ENCODE assay signal across 11 cellular contexts in the genomic region with DNA sequence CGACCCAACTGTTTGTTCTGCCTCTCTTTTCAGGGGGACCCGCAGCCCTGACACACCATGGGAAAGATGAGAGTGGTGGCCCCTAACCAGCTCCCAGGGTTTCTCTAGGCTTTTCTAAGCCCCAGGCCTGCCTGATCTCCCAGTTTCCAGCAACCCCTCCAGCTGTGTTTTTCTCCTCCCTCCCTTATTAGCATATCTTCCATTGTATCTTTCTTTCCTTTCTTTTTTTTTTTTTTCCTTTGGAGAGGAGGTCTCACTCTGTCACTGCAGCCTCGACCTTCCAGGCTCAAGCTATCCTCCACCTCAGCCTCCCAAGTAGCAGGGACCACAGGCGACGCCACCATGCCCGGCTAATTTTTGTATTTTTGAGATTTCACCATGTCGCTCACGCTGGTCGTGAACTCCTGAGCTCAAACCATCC. TPM values are rescaled to one million over a fixed set of nuclear protein-coding genes. Genes with fewer than 3 reads are reported as not detected.
DNase-seq lines count a peak whose midpoint lies in the region; ATAC-seq and TF ChIP-seq lines count a peak whose summit lies in the region.
"Had no signal": no experiment of that assay in that cellular context is flagged by ENCODE, and none has a peak within 500 bp of the region (broad histone marks: within the 10 kb centered on the region; RNA-seq: fewer than 3 reads in every experiment).

No MANE protein-coding gene starts in this region.

- DNase-seq in activated T-cell treated with anti-CD3 and anti-CD28 coated beads, Interleukin-2, amount 50 U/mL, for 24 hours: no peak
- DNase-seq in activated T-cell treated with anti-CD3 and anti-CD28 coated beads for 4 hours (no peak), mesenchymal stem cell (no peak), thoracic aorta (ENCODE audit: low spot score) (no peak), NCI-H526 treated with DMSO at 0.1 percent for 48 hours (lab: John Stamatoyannopoulos, UW) (no peak)
- DNase-seq: effector CD4-positive, alpha-beta T cell; NCI-H1105 treated with DMSO at 0.1 percent for 48 hours; SHP77 treated with DMSO at 0.1 percent for 48 hours had no signal

- peak overlapping the region in 1 of 2 experiments; percentile 29 for H3K4ac ChIP-seq in mesenchymal stem cell (ENCODE audit: low read depth in 1 of 2, low read length in 2 of 2)

- no peak overlapping the region for H3K4me2 ChIP-seq in mesenchymal stem cell (ENCODE audit: low read length, poor library complexity, severe bottlenecking)

- no peak overlapping the region for H3K9ac ChIP-seq in mesenchymal stem cell (ENCODE audit: low read length)

- no peaks in the 10 kb centered on the region for H3K79me1 ChIP-seq in mesenchymal stem cell (replicated peaks; ENCODE audit: low read length, poor library complexity, severe bottlenecking)

- H3K27ac ChIP-seq in mesenchymal stem cell (ENCODE audit: low read length, poor library complexity, severe bottlenecking) (no peak overlapping the region), thoracic aorta (peak overlapping the region; percentile 85 to 92)

- H3K4me1 ChIP-seq in mesenchymal stem cell (ENCODE audit: control insufficient read depth, insufficient read depth, low read depth, low read length) (peaks cover 36% of the 10 kb centered on the region), thoracic aorta (ENCODE audit: control insufficient read depth in 1 of 2, low read depth in 2 of 2) (peaks cover 30 to 65% of the 10 kb centered on the region in 2 donors)

- H4K8ac ChIP-seq in mesenchymal stem cell (ENCODE audit: low read length): peak overlapping the region; percentile 45

- peak overlapping the region; percentile 88 for H3K27ac Mint-ChIP-seq in activated T-cell treated with anti-CD3 and anti-CD28 coated beads, Interleukin-2, amount 50 U/mL, for 24 hours
- H3K27ac Mint-ChIP-seq in activated T-helper 17 cell treated with anti-CD3 and anti-CD28 coated beads, Interleukin-2, amount 50 U/mL, for 72 hours: peak overlapping the region; percentile 92

- 92% methylated on average over 9 of the region's 9 CpGs for WGBS in mesenchymal stem cell

- no peak overlapping the region for H3K14ac ChIP-seq in mesenchymal stem cell (ENCODE audit: low read length in 2 of 2)

- no peak for TF ChIP-seq CTCF in thoracic aorta (IDR thresholded peaks at IDR 0.05)

- H2BK5ac ChIP-seq in mesenchymal stem cell (ENCODE audit: low read depth, low read length, poor library complexity, severe bottlenecking): no peak overlapping the region

- H3K27me3 ChIP-seq in mesenchymal stem cell (ENCODE audit: control insufficient read depth in 1 of 2, insufficient read depth in 1 of 2, low read length in 2 of 2) (no peaks in the 10 kb centered on the region), thoracic aorta (replicated peaks; ENCODE audit: insufficient read depth) (no peaks in the 10 kb centered on the region)

- no peak overlapping the region for H2BK120ac ChIP-seq in mesenchymal stem cell (ENCODE audit: low read depth, low read length)

- H3K9me3 Mint-ChIP-seq in activated T-cell treated with anti-CD3 and anti-CD28 coated beads, Interleukin-2, amount 50 U/mL, for 24 hours: no peaks in the 10 kb centered on the region
- no peaks in the 10 kb centered on the region for H3K9me3 Mint-ChIP-seq in activated T-helper 17 cell treated with anti-CD3 and anti-CD28 coated beads, Interleukin-2, amount 50 U/mL, for 72 hours

- H2BK15ac ChIP-seq in mesenchymal stem cell (ENCODE audit: low read depth, poor library complexity, severe bottlenecking): peak overlapping the region; percentile 73

- H2AFZ ChIP-seq in mesenchymal stem cell (ENCODE audit: low read depth, low read length): no peak overlapping the region

- H3K4me1 Mint-ChIP-seq in activated T-cell treated with anti-CD3 and anti-CD28 coated beads, Interleukin-2, amount 50 U/mL, for 24 hours (ENCODE audit: low read depth): peaks cover 61% of the 10 kb centered on the region
- H3K4me1 Mint-ChIP-seq in activated T-helper 17 cell treated with anti-CD3 and anti-CD28 coated beads, Interleukin-2, amount 50 U/mL, for 72 hours: peaks cover 19% of the 10 kb centered on the region

- H4K91ac ChIP-seq in mesenchymal stem cell (ENCODE audit: low read length): no peak overlapping the region

- H3K18ac ChIP-seq in mesenchymal stem cell (ENCODE audit: low read depth in 1 of 2, low read length in 2 of 2): no peak overlapping the region

- H3K27me3 Mint-ChIP-seq in activated T-cell treated with anti-CD3 and anti-CD28 coated beads, Interleukin-2, amount 50 U/mL, for 24 hours: no peaks in the 10 kb centered on the region
- no peaks in the 10 kb centered on the region for H3K27me3 Mint-ChIP-seq in activated T-helper 17 cell treated with anti-CD3 and anti-CD28 coated beads, Interleukin-2, amount 50 U/mL, for 72 hours

- peak overlapping the region; percentile 10 for H2AK5ac ChIP-seq in mesenchymal stem cell (ENCODE audit: low read length, severe bottlenecking)

- no peaks in the 10 kb centered on the region for H3K9me3 ChIP-seq in mesenchymal stem cell (ENCODE audit: control insufficient read depth, low read length)
- no peaks in the 10 kb centered on the region for H3K9me3 ChIP-seq in thoracic aorta

- ATAC-seq in activated T-helper 17 cell treated with anti-CD3 and anti-CD28 coated beads, Interleukin-2, amount 50 U/mL, for 72 hours (replicated peaks): no peak
- ATAC-seq in thoracic aorta (ENCODE audit: insufficient number of reproducible peaks, low FRiP score, low read depth) (no peak), HG03432 (IDR thresholded peaks at IDR 0.05; ENCODE audit: unreplicated experiment) (no peak), HG02981 (IDR thresholded peaks at IDR 0.05; ENCODE audit: unreplicated experiment) (no peak)

- peak overlapping the region; percentile 91 for H3K4me3 Mint-ChIP-seq in activated T-cell treated with anti-CD3 and anti-CD28 coated beads, Interleukin-2, amount 50 U/mL, for 24 hours
- peak overlapping the region; percentile 87 for H3K4me3 Mint-ChIP-seq in activated T-helper 17 cell treated with anti-CD3 and anti-CD28 coated beads, Interleukin-2, amount 50 U/mL, for 72 hours

- H3K36me3 Mint-ChIP-seq in activated T-cell treated with anti-CD3 and anti-CD28 coated beads, Interleukin-2, amount 50 U/mL, for 24 hours (ENCODE audit: low read depth): peaks cover 27% of the 10 kb centered on the region
- H3K36me3 Mint-ChIP-seq in activated T-helper 17 cell treated with anti-CD3 and anti-CD28 coated beads, Interleukin-2, amount 50 U/mL, for 72 hours (ENCODE audit: low read depth): peaks cover 18% of the 10 kb centered on the region

- no peak overlapping the region for H3K23ac ChIP-seq in mesenchymal stem cell (ENCODE audit: low read length in 2 of 2)

- peak overlapping the region; percentile 51 to 70 for H2BK12ac ChIP-seq in mesenchymal stem cell (ENCODE audit: low read length in 2 of 2)

- H3K4me3 ChIP-seq in mesenchymal stem cell (ENCODE audit: insufficient read depth in 1 of 2, low read depth in 1 of 2, low read length in 2 of 2): no peak overlapping the region
- no peak overlapping the region for H3K4me3 ChIP-seq in thoracic aorta

- H3K36me3 ChIP-seq in mesenchymal stem cell (ENCODE audit: control insufficient read depth in 1 of 2, insufficient read depth in 2 of 2, low read depth in 1 of 2, low read length in 2 of 2) (no peaks in the 10 kb centered on the region), thoracic aorta (no peaks in the 10 kb centered on the region)

RNA-seq across cellular contexts. Expression of a gene that starts 1.8 kb away (rescaled TPM):
- 100 to 1,000 TPM; 114 to 212 TPM for total RNA-seq in activated T-helper 17 cell treated with anti-CD3 and anti-CD28 coated beads, Interleukin-2, amount 50 U/mL, for 72 hours
- polyA plus RNA-seq in mesenchymal stem cell (2013, experiment 1 of 2): 216 TPM
- polyA plus RNA-seq in mesenchymal stem cell (2013, experiment 2 of 2): 216 TPM
- total RNA-seq in thoracic aorta: 100 to 1,000 TPM; 102 to 122 TPM

RNA-seq across cellular contexts. Expression of a gene that starts 5.7 kb away (rescaled TPM):
- total RNA-seq in activated T-helper 17 cell treated with anti-CD3 and anti-CD28 coated beads, Interleukin-2, amount 50 U/mL, for 72 hours: under 1 TPM; 0.19 to 0.30 TPM
- 0.23 TPM for polyA plus RNA-seq in mesenchymal stem cell (2013, experiment 1 of 2)
- polyA plus RNA-seq in mesenchymal stem cell (2013, experiment 2 of 2): 0.16 TPM
- total RNA-seq in thoracic aorta: not detected

RNA-seq across cellular contexts. Expression of a gene that starts 30.3 kb away (rescaled TPM):
- 10 to 100 TPM; 10.9 to 22.6 TPM for total RNA-seq in activated T-helper 17 cell treated with anti-CD3 and anti-CD28 coated beads, Interleukin-2, amount 50 U/mL, for 72 hours
- polyA plus RNA-seq in mesenchymal stem cell (2013, experiment 1 of 2): 9.3 TPM
- polyA plus RNA-seq in mesenchymal stem cell (2013, experiment 2 of 2): 8.1 TPM
- total RNA-seq in thoracic aorta: 10 to 100 TPM; 16.9 to 28.3 TPM

RNA-seq across cellular contexts. Expression of a gene that starts 31.8 kb away (rescaled TPM):
- total RNA-seq in activated T-helper 17 cell treated with anti-CD3 and anti-CD28 coated beads, Interleukin-2, amount 50 U/mL, for 72 hours: 10 to 100 TPM; 12.5 to 15.3 TPM
- 10.7 TPM for polyA plus RNA-seq in mesenchymal stem cell (2013, experiment 1 of 2)
- polyA plus RNA-seq in mesenchymal stem cell (2013, experiment 2 of 2): 9.8 TPM
- 10 to 100 TPM; 16.5 to 21.3 TPM for total RNA-seq in thoracic aorta

RNA-seq across cellular contexts. Expression of a gene that starts 50.2 kb away (rescaled TPM):
- 10 to 100 TPM; 49.3 to 74.3 TPM for total RNA-seq in activated T-helper 17 cell treated with anti-CD3 and anti-CD28 coated beads, Interleukin-2, amount 50 U/mL, for 72 hours
- polyA plus RNA-seq in mesenchymal stem cell (2013, experiment 1 of 2): 18.7 TPM
- polyA plus RNA-seq in mesenchymal stem cell (2013, experiment 2 of 2): 17.7 TPM
- 10 to 100 TPM; 38.9 to 42.7 TPM for total RNA-seq in thoracic aorta
